ENCODE assay signal across 33 cellular contexts in the genomic region with DNA sequence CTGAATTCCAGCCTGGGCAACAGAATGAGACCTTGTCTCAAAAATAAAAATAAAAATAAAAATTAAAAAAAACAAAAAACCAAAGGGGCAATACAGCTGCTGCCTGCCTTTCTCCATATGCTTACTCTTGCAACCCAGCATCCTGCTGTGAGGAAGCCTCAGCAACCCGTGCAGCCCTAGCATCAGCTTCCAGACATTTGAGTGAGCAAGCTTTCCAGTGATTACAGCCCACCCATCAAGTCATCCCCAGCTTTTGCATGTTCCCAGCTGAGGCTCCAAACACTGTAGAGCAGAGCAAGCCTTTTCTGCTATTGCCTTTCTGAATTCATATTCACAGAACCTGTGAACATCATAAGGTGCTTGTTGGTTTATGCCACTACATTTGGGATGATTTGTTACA.
"Had no signal": no experiment of that assay in that cellular context is flagged by ENCODE, and none has a peak within 500 bp of the region (broad histone marks: within the 10 kb centered on the region; RNA-seq: fewer than 3 reads in every experiment).

No MANE protein-coding gene starts in this region.

- H3K27ac ChIP-seq: adrenal gland, WERI-Rb-1 had no signal

- H3K9me3 ChIP-seq: adrenal gland, breast epithelium had no signal

- H3K36me3 Mint-ChIP-seq: activated CD8-positive, alpha-beta memory T cell treated with anti-CD3 and anti-CD28 coated beads, Interleukin-2, amount 10 ng/mL, durations not matched to agents 7 days and 5 days; activated naive CD4-positive, alpha-beta T cell treated with anti-CD3 and anti-CD28 coated beads, Interleukin-2, amount 10 ng/mL, durations not matched to agents 7 days and 5 days; activated naive CD4-positive, alpha-beta T cell treated with anti-CD3 and anti-CD28 coated beads, Interleukin-2, amount 50 U/mL, for 24 hours; activated naive CD8-positive, alpha-beta T cell; brain had no signal

- H3K4me3 Mint-ChIP-seq: activated CD4-positive, alpha-beta memory T cell treated with anti-CD3 and anti-CD28 coated beads, Interleukin-2, amount 10 ng/mL, durations not matched to agents 7 days and 5 days; activated CD4-positive, alpha-beta T cell treated with anti-CD3 and anti-CD28 coated beads for 36 hours; activated CD4-positive, alpha-beta T cell treated with anti-CD3 and anti-CD28 coated beads, Interleukin-2, amount 10 ng/mL, durations not matched to agents 7 days and 5 days; activated CD8-positive, alpha-beta memory T cell treated with anti-CD3 and anti-CD28 coated beads, Interleukin-2, amount 10 ng/mL, durations not matched to agents 7 days and 5 days; activated CD8-positive, alpha-beta T cell treated with anti-CD3 and anti-CD28 coated beads, Interleukin-2, amount 10 ng/mL, durations not matched to agents 7 days and 5 days; activated naive CD4-positive, alpha-beta T cell treated with anti-CD3 and anti-CD28 coated beads, Interleukin-2, amount 10 ng/mL, durations not matched to agents 7 days and 5 days; activated naive CD4-positive, alpha-beta T cell treated with anti-CD3 and anti-CD28 coated beads, Interleukin-2, amount 50 U/mL, for 24 hours; activated naive CD8-positive, alpha-beta T cell; activated T-cell treated with anti-CD3 and anti-CD28 coated beads, Interleukin-2, amount 50 U/mL, for 24 hours; brain; T-helper 1 cell treated with Interleukin-12 subunit alpha and Interleukin-12 subunit beta and Interleukin-4 antibody, amounts not matched to agents 30 μg/mL and 1 μg/mL, for 36 hours; T-helper 2 cell treated with Interferon-gamma antibody and Interleukin-4, amounts not matched to agents 5 μg/mL and 100 μg/mL, for 36 hours; WTC11 had no signal

- H3K27me3 Mint-ChIP-seq: brain had no signal

- H3K4me3 ChIP-seq: adrenal gland, breast epithelium had no signal

- DNase-seq: activated CD4-positive, alpha-beta memory T cell treated with anti-CD3 and anti-CD28 coated beads, Interleukin-2, amount 10 ng/mL, durations not matched to agents 7 days and 5 days; activated CD4-positive, alpha-beta T cell treated with anti-CD3 and anti-CD28 coated beads for 1 hour; activated CD4-positive, alpha-beta T cell treated with anti-CD3 and anti-CD28 coated beads for 36 hours; activated CD4-positive, alpha-beta T cell treated with anti-CD3 and anti-CD28 coated beads for 48 hours; activated CD4-positive, alpha-beta T cell treated with anti-CD3 and anti-CD28 coated beads, Interleukin-2, amount 10 ng/mL, durations not matched to agents 7 days and 5 days; activated CD4-positive, alpha-beta T cell treated with anti-CD3 and anti-CD28 coated beads, Interleukin-2, amount 50 U/mL, for 48 hours; activated CD4-positive, CD25-positive, alpha-beta regulatory T cell; activated CD8-positive, alpha-beta memory T cell treated with anti-CD3 and anti-CD28 coated beads for 24 hours; activated CD8-positive, alpha-beta memory T cell treated with anti-CD3 and anti-CD28 coated beads, Interleukin-2, amount 10 ng/mL, durations not matched to agents 7 days and 5 days; activated CD8-positive, alpha-beta memory T cell treated with anti-CD3 and anti-CD28 coated beads, Interleukin-2, amount 50 U/mL, for 48 hours; activated CD8-positive, alpha-beta T cell treated with anti-CD3 and anti-CD28 coated beads, Interleukin-2, amount 10 ng/mL, durations not matched to agents 7 days and 5 days; activated effector memory CD4-positive, alpha-beta T cell treated with Interleukin-2 at 50 U/mL for 16 hours; activated gamma-delta T cell; activated naive CD4-positive, alpha-beta T cell treated with anti-CD3 and anti-CD28 coated beads, Interleukin-2, amount 10 ng/mL, durations not matched to agents 7 days and 5 days; activated naive CD4-positive, alpha-beta T cell treated with Interleukin-2 at 50 U/mL for 16 hours; activated T-cell treated with anti-CD3 and anti-CD28 coated beads, Interleukin-2, amount 50 U/mL, for 24 hours; activated T-cell treated with anti-CD3 and anti-CD28 coated beads, Interleukin-2, amount 50 U/mL, for 48 hours; adrenal gland; amniotic stem cell; aorta; central memory CD4-positive, alpha-beta T cell; T-helper 1 cell; T-helper 2 cell; T-helper 9 cell; WERI-Rb-1 had no signal

- H3K4me1 Mint-ChIP-seq: activated naive CD4-positive, alpha-beta T cell treated with anti-CD3 and anti-CD28 coated beads, Interleukin-2, amount 50 U/mL, for 24 hours had no signal

- H3K27ac Mint-ChIP-seq: activated CD4-positive, alpha-beta memory T cell treated with anti-CD3 and anti-CD28 coated beads, Interleukin-2, amount 10 ng/mL, durations not matched to agents 7 days and 5 days; activated CD4-positive, alpha-beta T cell treated with anti-CD3 and anti-CD28 coated beads for 36 hours; activated CD4-positive, alpha-beta T cell treated with anti-CD3 and anti-CD28 coated beads, Interleukin-2, amount 10 ng/mL, durations not matched to agents 7 days and 5 days; activated CD8-positive, alpha-beta memory T cell treated with anti-CD3 and anti-CD28 coated beads, Interleukin-2, amount 10 ng/mL, durations not matched to agents 7 days and 5 days; activated CD8-positive, alpha-beta T cell treated with anti-CD3 and anti-CD28 coated beads, Interleukin-2, amount 10 ng/mL, durations not matched to agents 7 days and 5 days; activated naive CD4-positive, alpha-beta T cell treated with anti-CD3 and anti-CD28 coated beads, Interleukin-2, amount 10 ng/mL, durations not matched to agents 7 days and 5 days; activated naive CD4-positive, alpha-beta T cell treated with anti-CD3 and anti-CD28 coated beads, Interleukin-2, amount 50 U/mL, for 24 hours; activated naive CD8-positive, alpha-beta T cell; activated T-cell treated with anti-CD3 and anti-CD28 coated beads, Interleukin-2, amount 50 U/mL, for 24 hours; activated T-helper 2 cell treated with anti-CD3 and anti-CD28 coated beads, Interferon-gamma antibody, Interleukin-2, Interleukin-4, amounts not matched to agents 10 μg/mL and 5 μg/mL and 100 μg/mL, durations not matched to agents 14 hours and 24 hours and 36 hours; brain; T-helper 1 cell treated with Interleukin-12 subunit alpha and Interleukin-12 subunit beta and Interleukin-4 antibody, amounts not matched to agents 30 μg/mL and 1 μg/mL, for 36 hours; T-helper 2 cell treated with Interferon-gamma antibody and Interleukin-4, amounts not matched to agents 5 μg/mL and 100 μg/mL, for 36 hours; WTC11 had no signal

- H3K36me3 ChIP-seq: adrenal gland, breast epithelium had no signal

- H3K9me3 Mint-ChIP-seq: activated CD4-positive, alpha-beta memory T cell treated with anti-CD3 and anti-CD28 coated beads, Interleukin-2, amount 10 ng/mL, durations not matched to agents 7 days and 5 days; activated CD4-positive, alpha-beta T cell treated with anti-CD3 and anti-CD28 coated beads, Interleukin-2, amount 10 ng/mL, durations not matched to agents 7 days and 5 days; activated naive CD4-positive, alpha-beta T cell treated with anti-CD3 and anti-CD28 coated beads, Interleukin-2, amount 10 ng/mL, durations not matched to agents 7 days and 5 days; activated naive CD4-positive, alpha-beta T cell treated with anti-CD3 and anti-CD28 coated beads, Interleukin-2, amount 50 U/mL, for 24 hours; activated T-cell treated with anti-CD3 and anti-CD28 coated beads, Interleukin-2, amount 50 U/mL, for 24 hours; activated T-helper 2 cell treated with anti-CD3 and anti-CD28 coated beads, Interferon-gamma antibody, Interleukin-2, Interleukin-4, amounts not matched to agents 10 μg/mL and 5 μg/mL and 100 μg/mL, durations not matched to agents 14 hours and 24 hours and 36 hours; T-helper 1 cell treated with Interleukin-12 subunit alpha and Interleukin-12 subunit beta and Interleukin-4 antibody, amounts not matched to agents 30 μg/mL and 1 μg/mL, for 36 hours; T-helper 2 cell treated with Interferon-gamma antibody and Interleukin-4, amounts not matched to agents 5 μg/mL and 100 μg/mL, for 36 hours; WTC11 had no signal

- H3K27me3 ChIP-seq: adrenal gland, breast epithelium had no signal
